Comparison of ENCODE assay signal across 1 cellular context in genomic region chr1:178614286-178614685, GRCh38.
TF ChIP-seq lines count a peak whose summit lies in the region.

No MANE protein-coding gene starts in this region.

TF ChIP-seq in WTC11, 78 proteins besides CTCF, POLR2A, EP300 and RAD21 (continued from another document):
- no peak for TF ChIP-seq ATF2 (CRISPR knock-in tag; IDR thresholded peaks at IDR 0.05; ENCODE audit: borderline replicate concordance, low read depth)
- TF ChIP-seq RELA (CRISPR knock-in tag; IDR thresholded peaks at IDR 0.05; ENCODE audit: borderline replicate concordance) = no peak
- TF ChIP-seq IRF2 (CRISPR knock-in tag; IDR thresholded peaks at IDR 0.05; ENCODE audit: borderline replicate concordance, low read depth) = no peak
- no peak for TF ChIP-seq NR1H2 (CRISPR knock-in tag; IDR thresholded peaks at IDR 0.05)
- TF ChIP-seq NFATC4 (CRISPR knock-in tag; IDR thresholded peaks at IDR 0.05) = no peak
- no peak for TF ChIP-seq ELF4 (CRISPR knock-in tag; IDR thresholded peaks at IDR 0.05; ENCODE audit: low read depth)
- TF ChIP-seq ATF6 (CRISPR knock-in tag; IDR thresholded peaks at IDR 0.05) = no peak
- TF ChIP-seq TP53 (CRISPR knock-in tag; IDR thresholded peaks at IDR 0.05) = no peak
- TF ChIP-seq TEAD4 (CRISPR knock-in tag; IDR thresholded peaks at IDR 0.05) = no peak
- TF ChIP-seq CREM (CRISPR knock-in tag; IDR thresholded peaks at IDR 0.05) = no peak
- no peak for TF ChIP-seq OVOL2 (CRISPR knock-in tag; IDR thresholded peaks at IDR 0.05; ENCODE audit: borderline replicate concordance)
- no peak for TF ChIP-seq STAT6 (CRISPR knock-in tag; conservative IDR thresholded peaks at IDR 0.05; ENCODE audit: low read depth)
- no peak for TF ChIP-seq GABPB1 (CRISPR knock-in tag; IDR thresholded peaks at IDR 0.05)
- no peak for TF ChIP-seq USF1 (CRISPR knock-in tag; IDR thresholded peaks at IDR 0.05)
- no peak for TF ChIP-seq ZNF121 (CRISPR knock-in tag; IDR thresholded peaks at IDR 0.05)
- no peak for TF ChIP-seq FOXP1 (CRISPR knock-in tag; IDR thresholded peaks at IDR 0.05; ENCODE audit: borderline replicate concordance)
- TF ChIP-seq E2F4 (CRISPR knock-in tag; IDR thresholded peaks at IDR 0.05; ENCODE audit: borderline replicate concordance, low read depth) = no peak
- TF ChIP-seq MXD4 (CRISPR knock-in tag; IDR thresholded peaks at IDR 0.05; ENCODE audit: borderline replicate concordance) = no peak
